ENCODE assay signal across 10 cellular contexts in the genomic region with DNA sequence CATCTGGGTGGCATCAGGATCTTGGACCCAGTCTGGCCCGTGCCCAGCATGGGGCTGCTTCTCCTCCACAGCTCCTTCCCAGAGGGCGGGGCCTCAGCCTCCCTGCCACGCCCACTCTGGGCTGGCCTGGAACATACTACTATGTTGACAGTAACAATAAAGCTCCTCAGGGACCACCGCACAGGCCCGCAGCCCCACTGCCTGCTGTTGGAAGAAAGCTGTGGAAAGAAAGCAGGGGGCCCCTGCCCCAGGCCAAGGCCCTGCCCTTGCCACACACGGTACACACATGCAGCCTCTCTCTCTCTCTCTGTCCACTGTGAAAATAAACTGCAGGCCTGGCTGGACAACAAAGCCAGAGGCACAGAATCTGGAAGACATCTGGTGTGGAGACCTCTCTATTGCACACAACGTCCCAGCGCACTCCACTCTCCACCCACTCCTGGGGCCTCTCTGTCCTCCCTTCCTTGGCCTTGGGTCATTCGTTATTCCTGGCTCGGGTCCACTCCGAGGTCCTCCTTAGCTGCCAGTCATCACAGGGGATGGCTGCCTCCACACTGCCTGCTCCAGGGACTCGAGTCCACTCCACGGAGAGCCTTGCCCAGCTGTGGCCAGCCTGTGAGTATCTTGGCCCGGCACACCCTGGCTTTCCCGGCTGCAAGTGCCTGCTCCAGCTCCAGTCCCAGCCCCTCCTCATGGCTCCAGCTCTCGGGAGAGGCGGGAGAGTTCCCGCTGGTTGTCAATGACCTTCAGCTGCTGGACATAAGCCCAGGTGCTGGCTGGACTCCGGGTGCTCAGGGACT. TPM values are rescaled to one million over a fixed set of nuclear protein-coding genes. Genes with fewer than 3 reads are reported as not detected.
DNase-seq lines count a peak whose midpoint lies in the region; ATAC-seq and TF ChIP-seq lines count a peak whose summit lies in the region.
"Had no signal": no experiment of that assay in that cellular context is flagged by ENCODE, and none has a peak within 500 bp of the region (broad histone marks: within the 10 kb centered on the region; RNA-seq: fewer than 3 reads in every experiment).

No MANE protein-coding gene starts in this region.

- H3F3A ChIP-seq in PC-9 (ENCODE audit: insufficient read depth, low read depth) = peaks cover 5% of the 10 kb centered on the region

- H3K9me3 ChIP-seq in MG63 (no peaks in the 10 kb centered on the region), endodermal cell (ENCODE audit: control insufficient read depth, low read length) (no peaks in the 10 kb centered on the region), lower lobe of right lung (no peaks in the 10 kb centered on the region), PC-9 (ENCODE audit: insufficient read depth, low read depth) (no peaks in the 10 kb centered on the region)

- intact Hi-C loops in lower lobe of right lung (cut with DNase I) (no loop called here), PC-9 (cut with micrococcal nuclease; ENCODE audit: unreplicated experiment) (no loop called here)

- no peaks in the 10 kb centered on the region for H3K36me3 Mint-ChIP-seq in endodermal cell (ENCODE audit: low read depth)

- peaks cover 10% of the 10 kb centered on the region for H3K4me1 Mint-ChIP-seq in endodermal cell

- no peak overlapping the region for H3K4me3 Mint-ChIP-seq in endodermal cell

- H3K9me2 ChIP-seq in PC-9 (ENCODE audit: insufficient read depth) = no peaks in the 10 kb centered on the region

- H3K4me2 ChIP-seq in PC-9 = no peak overlapping the region

- peak; percentile 83 for DNase-seq in MG63
- DNase-seq in endodermal cell = no peak
- DNase-seq in lower lobe of right lung = peak; percentile 91
- peak; percentile 78 for DNase-seq in superior temporal gyrus (ENCODE audit: extremely low spot score)
- DNase-seq in PC-9 = no peak
- DNase-seq in HEK293T (ENCODE audit: extremely low spot score) = no peak
- no peak for DNase-seq in NCI-H146 treated with DMSO at 0.1 percent for 48 hours (lab: John Stamatoyannopoulos, UW; ENCODE audit: unreplicated experiment)
- DNase-seq: central memory CD4-positive, alpha-beta T cell had no signal

- ATAC-seq in lower lobe of right lung = peak; percentile 88 to 92
- no peak for ATAC-seq in HG03378 (IDR thresholded peaks at IDR 0.05; ENCODE audit: unreplicated experiment)

- H3K4me1 ChIP-seq in endodermal cell (ENCODE audit: control insufficient read depth, insufficient read depth, low read length) = no peaks in the 10 kb centered on the region
- peaks cover 70% of the 10 kb centered on the region for H3K4me1 ChIP-seq in lower lobe of right lung
- H3K4me1 ChIP-seq in PC-9 (replicated peaks; ENCODE audit: insufficient read depth) = peaks cover 8% of the 10 kb centered on the region; the same call in 1 of the 2 replicates

- no peaks in the 10 kb centered on the region for H3K79me2 ChIP-seq in PC-9 (ENCODE audit: low read depth)

- no peaks in the 10 kb centered on the region for H3K27me3 ChIP-seq in MG63
- H3K27me3 ChIP-seq in endodermal cell (ENCODE audit: control insufficient read depth, insufficient read depth, low read length, poor library complexity, severe bottlenecking) = no peaks in the 10 kb centered on the region
- no peaks in the 10 kb centered on the region for H3K27me3 ChIP-seq in lower lobe of right lung (ENCODE audit: low read depth)
- H3K27me3 ChIP-seq in PC-9 (ENCODE audit: insufficient read depth, low read depth) = no peaks in the 10 kb centered on the region

- H3K27me3 Mint-ChIP-seq in endodermal cell (ENCODE audit: insufficient read depth) = peaks cover 7% of the 10 kb centered on the region

- H3K36me3 ChIP-seq in MG63 = no peaks in the 10 kb centered on the region
- no peaks in the 10 kb centered on the region for H3K36me3 ChIP-seq in endodermal cell (ENCODE audit: control insufficient read depth, insufficient read depth, low read length)
- H3K36me3 ChIP-seq in lower lobe of right lung = no peaks in the 10 kb centered on the region
- H3K36me3 ChIP-seq in PC-9 (ENCODE audit: low read depth) = no peaks in the 10 kb centered on the region

- POLR2A ChIA-PET in PC-9 (lab: Charles Lee; ENCODE audit: unreplicated experiment) = interaction anchor here (0.6 kb wide), 1 partner anchor 460 kb away, joined by 3 read pairs; no protein-coding TSS in a partner anchor
- POLR2A ChIA-PET in HEK293T (lab: Yijun Ruan, JAX) = no interaction called here

- 91 to 95% methylated on average over 9 to 19 of the region's 19 CpGs for WGBS in endodermal cell (ENCODE audit: insufficient coverage in 1 of 2, insufficient read length in 1 of 2), 2 experiments

- CTCF ChIA-PET in PC-9 (lab: Charles Lee) = interaction anchor here (1.0 kb wide), 2 partner anchors 29 to 101 kb away, joined by 3 read pairs; no protein-coding TSS in a partner anchor
- CTCF ChIA-PET in HEK293T (lab: Yijun Ruan, JAX) = interaction anchor here (0.5 to 1.6 kb wide), 8 partner anchors 10 to 101 kb away, joined by 3 to 7 read pairs (median 4); partner anchors contain the start of gene RAPGEF3

- H3K4me3 ChIP-seq in MG63 (no peak overlapping the region), endodermal cell (ENCODE audit: low read length) (no peak overlapping the region), lower lobe of right lung (peak overlapping the region; percentile 1), PC-9 (no peak overlapping the region)
- H3K4me3 ChIP-seq: SK-N-MC had no signal

- no TSS peak for BruUV-seq in PC-9 (replicated peaks; lab: Mats Ljungman, UMichigan)

- H2AFZ ChIP-seq in PC-9 = no peak overlapping the region

- H3K9ac ChIP-seq in endodermal cell (ENCODE audit: extremely low read depth, low read length, poor library complexity, severe bottlenecking) = no peak overlapping the region

- peak overlapping the region; percentile 38 for H3K27ac ChIP-seq in endodermal cell (ENCODE audit: low read depth, low read length)
- peak overlapping the region; percentile 79 for H3K27ac ChIP-seq in lower lobe of right lung
- H3K27ac ChIP-seq in PC-9 = no peak overlapping the region
- H3K27ac ChIP-seq: SK-N-MC had no signal

- no peak overlapping the region for H3K27ac Mint-ChIP-seq in endodermal cell

- no peaks in the 10 kb centered on the region for H3K9me3 Mint-ChIP-seq in endodermal cell

- no peaks in the 10 kb centered on the region for H4K20me1 ChIP-seq in PC-9 (ENCODE audit: insufficient read depth)

- no peak for TF ChIP-seq CTCF in endodermal cell (conservative IDR thresholded peaks at IDR 0.05)
- no peak for TF ChIP-seq CTCF in lower lobe of right lung (IDR thresholded peaks at IDR 0.05)
- TF ChIP-seq CTCF in PC-9 (conservative IDR thresholded peaks at IDR 0.05) = no peak

TF ChIP-seq in HEK293T, 16 proteins besides CTCF, POLR2A, EP300 and RAD21:
- TF ChIP-seq TARDBP (IDR thresholded peaks at IDR 0.05) (no peak), ZNF384 (IDR thresholded peaks at IDR 0.05) (no peak), ELF4 (IDR thresholded peaks at IDR 0.05) (no peak), NFRKB (IDR thresholded peaks at IDR 0.05) (no peak), ARNT (IDR thresholded peaks at IDR 0.05) (no peak), SP1 (IDR thresholded peaks at IDR 0.05) (no peak), PKNOX1 (IDR thresholded peaks at IDR 0.05) (no peak), LEF1 (IDR thresholded peaks at IDR 0.05; ENCODE audit: borderline replicate concordance) (no peak), FOXA1 (IDR thresholded peaks at IDR 0.05) (no peak), BHLHE40 (IDR thresholded peaks at IDR 0.05; ENCODE audit: borderline replicate concordance) (no peak)

RNA-seq across cellular contexts. Expression of gene ENDOU, which starts 11.8 kb away (rescaled TPM):
- total RNA-seq in MG63 (2014; rRNA removed; shearing (Covaris generic); ENCODE audit: low replicate concordance) = not detected in 2 replicates
- not detected for total RNA-seq in endodermal cell
- polyA plus RNA-seq in endodermal cell (2013, experiment 1 of 2) = not detected
- not detected for polyA plus RNA-seq in endodermal cell (2013, experiment 2 of 2)
- total RNA-seq in lower lobe of right lung = not detected
- 0.25 and 0.39 TPM in 2 replicates for total RNA-seq in PC-9 (2021)

RNA-seq across cellular contexts. Expression of gene RAPGEF3, which starts 21.6 kb away (rescaled TPM):
- total RNA-seq in MG63 (2014; rRNA removed; shearing (Covaris generic); ENCODE audit: low replicate concordance) = 2.9 and 6.1 TPM in 2 replicates
- total RNA-seq in endodermal cell = 10 to 100 TPM; 11.4 to 19.6 TPM
- polyA plus RNA-seq in endodermal cell (2013, experiment 1 of 2) = 3.7 TPM
- polyA plus RNA-seq in endodermal cell (2013, experiment 2 of 2) = 3.2 TPM
- 44.5 TPM for total RNA-seq in lower lobe of right lung
- 4.1 and 5.7 TPM in 2 replicates for total RNA-seq in PC-9 (2021)

RNA-seq across cellular contexts. Expression of gene RPAP3, which starts 31.2 kb away (rescaled TPM):
- total RNA-seq in MG63 (2014; rRNA removed; shearing (Covaris generic); ENCODE audit: low replicate concordance) = 18.1 and 56.5 TPM in 2 replicates
- total RNA-seq in endodermal cell (10 to 100 TPM; 52.0 to 56.9 TPM), lower lobe of right lung (20.2 TPM), PC-9 (2021) (31.6 and 37.0 TPM in 2 replicates)
- 39.0 TPM for polyA plus RNA-seq in endodermal cell (2013, experiment 1 of 2)
- polyA plus RNA-seq in endodermal cell (2013, experiment 2 of 2) = 39.5 TPM

RNA-seq across cellular contexts. Expression of gene SLC48A1, which starts 36.0 kb away (rescaled TPM):
- 14.2 and 17.6 TPM in 2 replicates for total RNA-seq in MG63 (2014; rRNA removed; shearing (Covaris generic); ENCODE audit: low replicate concordance)
- total RNA-seq in endodermal cell = 10 to 100 TPM; 21.3 to 30.4 TPM
- 13.9 TPM for polyA plus RNA-seq in endodermal cell (2013, experiment 1 of 2)
- polyA plus RNA-seq in endodermal cell (2013, experiment 2 of 2) = 13.5 TPM
- 39.9 TPM for total RNA-seq in lower lobe of right lung
- 76.4 and 108 TPM in 2 replicates for total RNA-seq in PC-9 (2021)

Comparison
In these comparisons a context has a peak if more than half of its experiments do, and no peak if none do; other contexts are left out.
1. DNase-seq: peak in MG63 (single experiment), lower lobe of right lung (single experiment) and superior temporal gyrus (single experiment); none in endodermal cell (single experiment), PC-9 (0 of 2), HEK293T (single experiment) and NCI-H146 treated with DMSO at 0.1 percent for 48 hours (single experiment).